23 cellular contexts compared by ENCODE assay signal in the genomic region with DNA sequence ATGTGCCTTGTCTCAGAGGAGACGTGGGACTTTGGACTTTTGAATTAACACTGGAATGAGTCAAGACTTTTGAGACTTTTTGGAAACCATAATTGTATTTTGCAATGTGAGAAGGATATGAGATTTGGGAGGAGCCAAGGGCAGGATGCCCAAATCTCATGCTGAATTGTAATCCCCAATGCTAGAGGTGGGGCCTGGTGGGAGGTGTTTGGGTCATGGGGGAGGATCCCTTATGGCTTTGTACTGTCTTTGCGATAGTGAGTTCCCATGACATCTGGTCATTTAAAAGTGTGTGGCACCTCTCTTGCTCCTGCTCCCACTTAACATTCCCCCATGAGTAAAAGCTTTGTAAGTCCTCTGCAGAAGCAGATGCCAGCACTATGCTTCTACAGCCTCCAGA. TPM values are rescaled to one million over a fixed set of nuclear protein-coding genes. Genes with fewer than 3 reads are reported as not detected.
DNase-seq lines count a peak whose midpoint lies in the region; ATAC-seq, FAIRE-seq and TF ChIP-seq lines count a peak whose summit lies in the region.
"Had no signal": no experiment of that assay in that cellular context is flagged by ENCODE, and none has a peak within 500 bp of the region (broad histone marks: within the 10 kb centered on the region; RNA-seq: fewer than 3 reads in every experiment).

No MANE protein-coding gene starts in this region.

- no peak overlapping the region for H2AFZ ChIP-seq in K562 (ENCODE audit: low read depth, low read length)
- H2AFZ ChIP-seq: PC-9 had no signal

- no peak for FAIRE-seq in K562 (lab: Jason Lieb, UNC)

- H3K4me1 Mint-ChIP-seq in T-cell, result no peaks in the 10 kb centered on the region

- no peak overlapping the region for H3K9ac ChIP-seq in K562 (ENCODE audit: insufficient read depth in 1 of 2, low read depth in 2 of 2, low read length in 2 of 2)

- H3K4me3 ChIP-seq in K562 (no peak overlapping the region), heart right ventricle (no peak overlapping the region)
- H3K4me3 ChIP-seq: PC-9 had no signal

- ATAC-seq in K562 (peak; percentile 55; the same call in 2 of the 3 replicates), heart right ventricle (peak in 5 of 8 donors; percentile 27 to 69 (median 49)), T-cell (replicated peaks in 1 of 4) (no peak), HG03095 (IDR thresholded peaks at IDR 0.05; ENCODE audit: unreplicated experiment) (no peak)
- ATAC-seq: CD8-positive, alpha-beta T cell had no signal

- no peak overlapping the region for H3K27ac ChIP-seq in K562 (ENCODE audit: extremely low read depth, low read depth, low read length)
- H3K27ac ChIP-seq in heart right ventricle, result peak overlapping the region in 2 of 10 donors; percentile 33 to 50
- H3K27ac ChIP-seq: PC-9 had no signal

- H3K9me1 ChIP-seq in K562 (ENCODE audit: control insufficient read depth, insufficient read depth, low read length), result no peaks in the 10 kb centered on the region

- peak; percentile 15 for DNase-seq in NCI-H82 (lab: John Stamatoyannopoulos, UW)
- no peak for DNase-seq in NCI-H82 treated with DMSO at 0.1 percent for 48 hours (lab: John Stamatoyannopoulos, UW; ENCODE audit: unreplicated experiment)
- DNase-seq in K562 (ENCODE audit: extremely low read depth in 1 of 4, low spot score in 3 of 4), result no peak
- no peak for DNase-seq in heart right ventricle
- DNase-seq in stromal cell of bone marrow (ENCODE audit: low read depth), result peak; percentile 21
- DNase-seq in NCI-H526 (lab: John Stamatoyannopoulos, UW), result no peak
- no peak for DNase-seq in T-cell
- DNase-seq: 8988T; AML-193; C1 segment of cervical spinal cord; Calu3; CD8-positive, alpha-beta T cell; GDM1; MM.1S; NCI-H1092; NCI-H1436; NCI-H187 treated with DMSO at 0.1 percent for 48 hours; NCI-H2107; NCI-H446 treated with DMSO at 0.1 percent for 48 hours; NCI-H69; PC-9; RPMI8226 had no signal

- H3K9me3 Mint-ChIP-seq in T-cell, result peaks cover 0 to 5% (median 5%) of the 10 kb centered on the region in 3 donors
- H3K9me3 Mint-ChIP-seq: CD8-positive, alpha-beta T cell had no signal

- H3K36me3 Mint-ChIP-seq in T-cell, result peaks cover 40% of the 10 kb centered on the region

- BruUV-seq in K562 (replicated peaks; lab: Mats Ljungman, UMichigan), result no TSS peak

- CTCF ChIA-PET in K562 (lab: Yijun Ruan, JAX; ENCODE audit: low intra/inter-chr PET ratio), result no interaction called here
- CTCF ChIA-PET in T-cell (lab: Charles Lee), result no interaction called here

- H3K27ac Mint-ChIP-seq in T-cell, result no peak overlapping the region
- H3K27ac Mint-ChIP-seq: CD8-positive, alpha-beta T cell had no signal

- in situ Hi-C loops in K562 (cut with MboI), result no loop called here

- no peaks in the 10 kb centered on the region for H3K79me2 ChIP-seq in K562 (ENCODE audit: control insufficient read depth, insufficient read depth, low read length)

- H3K4me1 ChIP-seq in K562 (replicated peaks in 1 of 2; ENCODE audit: control insufficient read depth in 2 of 2, insufficient read depth in 2 of 2, low read length in 2 of 2) (peaks cover 0 to 10% of the 10 kb centered on the region in 2 experiments; a peak in 2 of 5 replicates), heart right ventricle (peaks cover 0 to 5% (median 0%) of the 10 kb centered on the region in 9 donors)

- POLR2A ChIA-PET in K562 (lab: Yijun Ruan, JAX), result interaction anchor here (1.4 to 2.3 kb wide), 2 partner anchors 12 to 32 kb away, joined by 3 to 5 read pairs; no protein-coding TSS in a partner anchor
- POLR2A ChIA-PET in T-cell (lab: Charles Lee), result no interaction called here

- intact Hi-C loops in K562 (cut with micrococcal nuclease), result no loop called here
- intact Hi-C loops in heart right ventricle (cut with DNase I), result no loop called here

- H3K27me3 ChIP-seq in K562 (ENCODE audit: control insufficient read depth in 2 of 2, insufficient read depth in 2 of 2, low read length in 2 of 2) (no peaks in the 10 kb centered on the region), heart right ventricle (no peaks in the 10 kb centered on the region)

- H3K4me3 Mint-ChIP-seq in T-cell, result no peak overlapping the region
- H3K4me3 Mint-ChIP-seq: CD8-positive, alpha-beta T cell had no signal

- no peaks in the 10 kb centered on the region for H3K27me3 Mint-ChIP-seq in T-cell

- TF ChIP-seq EP300 in K562 (IDR thresholded peaks at IDR 0.05; ENCODE audit: low read length), result no peak

- no peak for TF ChIP-seq RAD21 in K562 (CRISPR knock-in tag; conservative IDR thresholded peaks at IDR 0.05 in 1 of 2, IDR thresholded peaks at IDR 0.05 in 1 of 2)

- H4K20me1 ChIP-seq in K562 (replicated peaks; ENCODE audit: control insufficient read depth, insufficient read depth, low read length), result no peaks in the 10 kb centered on the region

- H3K9me3 ChIP-seq in K562 (replicated peaks; ENCODE audit: control insufficient read depth, insufficient read depth, low read depth, low read length), result no peaks in the 10 kb centered on the region; the same call in 1 of the 2 replicates
- no peaks in the 10 kb centered on the region for H3K9me3 ChIP-seq in heart right ventricle

- H3K36me3 ChIP-seq in K562 (ENCODE audit: control insufficient read depth, insufficient read depth, low read length) (no peaks in the 10 kb centered on the region), heart right ventricle (peaks cover 0 to 53% (median 0%) of the 10 kb centered on the region in 9 donors)

- TF ChIP-seq CTCF in K562 (IDR thresholded peaks at IDR 0.05 in 2 of 3, conservative IDR thresholded peaks at IDR 0.05 in 1 of 3; ENCODE audit: insufficient read depth in 2 of 3, low read depth in 1 of 3, low read length in 3 of 3), result no peak
- no peak for TF ChIP-seq CTCF in heart right ventricle (IDR thresholded peaks at IDR 0.05)

- no peak overlapping the region for H3K4me2 ChIP-seq in K562 (ENCODE audit: insufficient read depth, low read length)
- H3K4me2 ChIP-seq: PC-9 had no signal

- WGBS in K562 (ENCODE audit: insufficient coverage, low coverage, missing lambda C conversion rate), result 40% methylated on average over 2 of the region's 2 CpGs
- WGBS in heart right ventricle, 2 donors, result 65 to 84% methylated on average over 2 of the region's 2 CpGs

- no peak for TF ChIP-seq POLR2A in K562 (conservative IDR thresholded peaks at IDR 0.05)

RNA-seq across cellular contexts. Expression of a gene that starts 39.2 kb away (rescaled TPM):
- total RNA-seq in K562 (2011; cell fraction: chromatin; rRNA removed; ENCODE audit: low replicate concordance), result 90.4 and 196 TPM in 2 replicates
- 60.9 and 74.1 TPM in 2 replicates for total RNA-seq in K562 (2011; cell fraction: nucleolus; rRNA removed)
- total RNA-seq in K562 (2011; cell fraction: nucleoplasm; rRNA removed), result 110 and 179 TPM in 2 replicates
- total RNA-seq in K562 (2014; rRNA removed) (118 and 132 TPM in 2 replicates), K562 (2014; rRNA removed; fragmentation: Illumina TruSeq; extraction: Trizol) (133 and 149 TPM in 2 replicates), K562 (2015; rRNA removed; fragmentation: Illumina TruSeq; extraction: Trizol) (119 and 124 TPM in 2 replicates), K562 (2021) (97.6 and 101 TPM in 2 replicates), heart right ventricle (10 to 100 TPM in 1 of 10 donors, 1 to 10 TPM in 9; 5.6 to 11.2 (median 7.5) TPM), T-cell (10 to 100 TPM; 17.1 to 26.2 (median 23.1) TPM)
- polyA plus RNA-seq in K562 (2011; rRNA removed) (75.0 and 97.8 TPM in 2 replicates), K562 (2014; fragmentation: Illumina TruSeq; extraction: Trizol) (100 and 102 TPM in 2 replicates), K562 (2014; fragmentation: Nextera tagmentation; extraction: Ambion mirVana) (10 to 100 TPM; 66.7 to 80.2 TPM), K562 (2014; rRNA removed) (111 and 121 TPM in 2 replicates), heart right ventricle (1 to 10 TPM; 6.8 to 9.9 TPM)
- 57.3 and 71.3 TPM in 2 replicates for polyA plus RNA-seq in K562 (2011; cell fraction: cytosol; rRNA removed)
- polyA plus RNA-seq in K562 (2011; cell fraction: nucleus; rRNA removed), result 62.5 and 90.3 TPM in 2 replicates
- 82.0 and 87.8 TPM in 2 replicates for polyA plus RNA-seq in K562 (2012)
- 117 and 124 TPM in 2 replicates for polyA minus RNA-seq in K562 (2011; rRNA and poly(A)+ RNA removed)
- polyA minus RNA-seq in K562 (2011; cell fraction: cytosol; rRNA and poly(A)+ RNA removed), result 26.0 and 39.6 TPM in 2 replicates
- 49.4 and 90.7 TPM in 2 replicates for polyA minus RNA-seq in K562 (2011; cell fraction: nucleus; rRNA and poly(A)+ RNA removed)

RNA-seq across cellular contexts. Expression of a gene that starts 40.0 kb away (rescaled TPM):
- 7.2 and 16.9 TPM in 2 replicates for total RNA-seq in K562 (2011; cell fraction: chromatin; rRNA removed; ENCODE audit: low replicate concordance)
- 4.2 and 5.0 TPM in 2 replicates for total RNA-seq in K562 (2011; cell fraction: nucleolus; rRNA removed)
- total RNA-seq in K562 (2011; cell fraction: nucleoplasm; rRNA removed), result 7.0 and 8.5 TPM in 2 replicates
- 3.2 and 4.2 TPM in 2 replicates for total RNA-seq in K562 (2014; rRNA removed)
- total RNA-seq in K562 (2014; rRNA removed; fragmentation: Illumina TruSeq; extraction: Trizol), result 9.5 and 10.3 TPM in 2 replicates
- 8.8 and 9.2 TPM in 2 replicates for total RNA-seq in K562 (2015; rRNA removed; fragmentation: Illumina TruSeq; extraction: Trizol)
- total RNA-seq in K562 (2021), result 6.1 and 7.2 TPM in 2 replicates
- 18.5 and 21.5 TPM in 2 replicates for polyA plus RNA-seq in K562 (2011; rRNA removed)
- polyA plus RNA-seq in K562 (2011; cell fraction: cytosol; rRNA removed), result 12.7 and 14.0 TPM in 2 replicates
- 22.0 and 24.2 TPM in 2 replicates for polyA plus RNA-seq in K562 (2011; cell fraction: nucleus; rRNA removed)
- polyA plus RNA-seq in K562 (2012), result 16.3 and 22.4 TPM in 2 replicates
- 9.3 and 9.5 TPM in 2 replicates for polyA plus RNA-seq in K562 (2014; fragmentation: Illumina TruSeq; extraction: Trizol)
- 10 to 100 TPM; 14.4 to 16.9 TPM for polyA plus RNA-seq in K562 (2014; fragmentation: Nextera tagmentation; extraction: Ambion mirVana)
- polyA plus RNA-seq in K562 (2014; rRNA removed), result 6.0 and 8.7 TPM in 2 replicates
- 13.6 and 17.0 TPM in 2 replicates for polyA minus RNA-seq in K562 (2011; rRNA and poly(A)+ RNA removed)
- polyA minus RNA-seq in K562 (2011; cell fraction: cytosol; rRNA and poly(A)+ RNA removed), result 4.3 and 5.7 TPM in 2 replicates
- polyA minus RNA-seq in K562 (2011; cell fraction: nucleus; rRNA and poly(A)+ RNA removed), result 6.5 and 8.6 TPM in 2 replicates
- total RNA-seq in heart right ventricle, result 10 to 100 TPM; 12.2 to 19.7 (median 16.7) TPM
- 10 to 100 TPM in 1 of 2 donors, 1 to 10 TPM in 1; 8.0 to 27.0 TPM for polyA plus RNA-seq in heart right ventricle
- total RNA-seq in T-cell, result 10 to 100 TPM; 14.0 to 16.6 (median 15.8) TPM

RNA-seq across cellular contexts. Expression of a gene that starts 40.1 kb away (rescaled TPM):
- total RNA-seq in K562 (2011; cell fraction: chromatin; rRNA removed; ENCODE audit: low replicate concordance), result 52.4 and 77.2 TPM in 2 replicates
- 34.7 and 34.9 TPM in 2 replicates for total RNA-seq in K562 (2011; cell fraction: nucleolus; rRNA removed)
- total RNA-seq in K562 (2011; cell fraction: nucleoplasm; rRNA removed), result 43.2 and 55.2 TPM in 2 replicates
- 43.1 and 52.8 TPM in 2 replicates for total RNA-seq in K562 (2014; rRNA removed)
- 51.2 and 60.1 TPM in 2 replicates for total RNA-seq in K562 (2014; rRNA removed; fragmentation: Illumina TruSeq; extraction: Trizol)
- 53.9 and 57.2 TPM in 2 replicates for total RNA-seq in K562 (2015; rRNA removed; fragmentation: Illumina TruSeq; extraction: Trizol)
- total RNA-seq in K562 (2021), result 44.9 and 48.8 TPM in 2 replicates
- 63.0 and 79.9 TPM in 2 replicates for polyA plus RNA-seq in K562 (2011; rRNA removed)
- 35.8 and 44.3 TPM in 2 replicates for polyA plus RNA-seq in K562 (2011; cell fraction: cytosol; rRNA removed)
- polyA plus RNA-seq in K562 (2011; cell fraction: nucleus; rRNA removed), result 38.9 and 42.5 TPM in 2 replicates
- 32.6 and 42.6 TPM in 2 replicates for polyA plus RNA-seq in K562 (2012)
- polyA plus RNA-seq in K562 (2014; fragmentation: Illumina TruSeq; extraction: Trizol), result 51.0 and 59.4 TPM in 2 replicates
- 10 to 100 TPM; 33.5 to 75.3 TPM for polyA plus RNA-seq in K562 (2014; fragmentation: Nextera tagmentation; extraction: Ambion mirVana)
- 52.6 and 53.2 TPM in 2 replicates for polyA plus RNA-seq in K562 (2014; rRNA removed)
- 67.4 and 78.0 TPM in 2 replicates for polyA minus RNA-seq in K562 (2011; rRNA and poly(A)+ RNA removed)
- 22.3 and 34.4 TPM in 2 replicates for polyA minus RNA-seq in K562 (2011; cell fraction: cytosol; rRNA and poly(A)+ RNA removed)
- polyA minus RNA-seq in K562 (2011; cell fraction: nucleus; rRNA and poly(A)+ RNA removed), result 32.2 and 57.6 TPM in 2 replicates
- total RNA-seq in heart right ventricle, result 10 to 100 TPM; 14.0 to 22.9 (median 19.0) TPM
- 1 to 10 TPM; 5.8 to 7.0 TPM for polyA plus RNA-seq in heart right ventricle
- 10 to 100 TPM; 26.3 to 46.8 (median 31.2) TPM for total RNA-seq in T-cell

RNA-seq across cellular contexts. Expression of a gene that starts 44.6 kb away (rescaled TPM):
- 66.6 and 71.5 TPM in 2 replicates for total RNA-seq in K562 (2011; cell fraction: chromatin; rRNA removed; ENCODE audit: low replicate concordance)
- total RNA-seq in K562 (2011; cell fraction: nucleolus; rRNA removed), result 56.3 and 60.4 TPM in 2 replicates
- total RNA-seq in K562 (2011; cell fraction: nucleoplasm; rRNA removed), result 80.6 and 100 TPM in 2 replicates
- total RNA-seq in K562 (2014; rRNA removed), result 120 and 170 TPM in 2 replicates
- 177 and 186 TPM in 2 replicates for total RNA-seq in K562 (2014; rRNA removed; fragmentation: Illumina TruSeq; extraction: Trizol)
- total RNA-seq in K562 (2015; rRNA removed; fragmentation: Illumina TruSeq; extraction: Trizol), result 152 and 166 TPM in 2 replicates
- total RNA-seq in K562 (2021), result 237 and 239 TPM in 2 replicates
- polyA plus RNA-seq in K562 (2011; rRNA removed), result 159 and 168 TPM in 2 replicates
- polyA plus RNA-seq in K562 (2011; cell fraction: cytosol; rRNA removed), result 215 and 341 TPM in 2 replicates
- 84.4 and 85.4 TPM in 2 replicates for polyA plus RNA-seq in K562 (2011; cell fraction: nucleus; rRNA removed)
- polyA plus RNA-seq in K562 (2012), result 168 and 187 TPM in 2 replicates
- polyA plus RNA-seq in K562 (2014; fragmentation: Illumina TruSeq; extraction: Trizol), result 120 and 141 TPM in 2 replicates
- 10 to 100 TPM; 65.0 to 99.7 TPM for polyA plus RNA-seq in K562 (2014; fragmentation: Nextera tagmentation; extraction: Ambion mirVana)
- polyA plus RNA-seq in K562 (2014; rRNA removed), result 146 and 191 TPM in 2 replicates
- 73.3 and 105 TPM in 2 replicates for polyA minus RNA-seq in K562 (2011; rRNA and poly(A)+ RNA removed)
- polyA minus RNA-seq in K562 (2011; cell fraction: cytosol; rRNA and poly(A)+ RNA removed), result 54.8 and 84.6 TPM in 2 replicates
- polyA minus RNA-seq in K562 (2011; cell fraction: nucleus; rRNA and poly(A)+ RNA removed), result 32.7 and 55.5 TPM in 2 replicates
- 100 to 1,000 TPM in 9 of 10 donors, 10 to 100 TPM in 1; 95.5 to 115 (median 106) TPM for total RNA-seq in heart right ventricle
- polyA plus RNA-seq in heart right ventricle, result 10 to 100 TPM; 65.4 to 88.5 TPM
- 10 to 100 TPM; 33.3 to 56.5 (median 55.2) TPM for total RNA-seq in T-cell

Comparison
In these comparisons a context has a peak if more than half of its experiments do, and no peak if none do; other contexts are left out.
1. DNase-seq: peak in NCI-H82 (single experiment) and stromal cell of bone marrow (single experiment); none in NCI-H82 treated with DMSO at 0.1 percent for 48 hours (single experiment), K562 (0 of 4), heart right ventricle (0 of 2), NCI-H526 (0 of 2) and T-cell (0 of 34).
2. ATAC-seq: peak in K562 (single experiment) and heart right ventricle (5 of 8); none in T-cell (0 of 4) and HG03095 (single experiment).